28 cellular contexts compared by ENCODE assay signal in the genomic region with DNA sequence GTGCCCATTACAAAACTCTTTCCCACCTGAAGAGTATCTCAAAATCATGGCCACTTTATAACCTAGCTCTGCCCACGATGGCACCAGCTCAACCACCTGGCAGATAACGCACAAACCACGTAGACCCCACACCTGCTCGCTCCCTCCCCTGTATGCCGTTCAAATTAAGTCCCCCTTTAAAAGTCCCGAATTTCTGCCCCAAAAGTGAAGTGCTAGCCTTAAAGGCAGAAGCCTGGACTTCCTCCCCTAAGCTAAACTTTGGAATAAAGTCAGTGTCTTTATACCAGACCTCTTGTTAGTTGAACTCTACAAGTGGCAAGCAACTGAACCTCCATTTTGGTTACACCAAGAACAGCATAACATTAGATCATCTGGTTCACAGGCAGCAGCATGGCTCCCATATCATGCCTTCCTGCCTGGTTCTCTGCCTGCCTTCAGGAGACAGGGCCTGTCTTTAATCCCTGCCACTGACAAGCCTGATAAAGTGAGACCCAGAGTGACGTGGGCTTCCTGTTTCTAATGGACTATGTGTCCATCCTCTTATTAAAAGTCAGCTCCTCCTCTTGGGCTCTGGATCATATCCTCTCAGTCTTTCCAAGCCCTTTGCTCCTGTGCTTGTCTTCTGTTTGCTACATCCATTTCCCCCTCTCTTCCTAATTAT. TPM values are rescaled to one million over a fixed set of nuclear protein-coding genes. Genes with fewer than 3 reads are reported as not detected.
"Had no signal": no experiment of that assay in that cellular context is flagged by ENCODE, and none has a peak within 500 bp of the region (broad histone marks: within the 10 kb centered on the region; RNA-seq: fewer than 3 reads in every experiment).

No MANE protein-coding gene starts in this region.

- DNase-seq: activated CD4-positive, alpha-beta memory T cell treated with anti-CD3 and anti-CD28 coated beads for 36 hours; activated CD4-positive, alpha-beta T cell treated with anti-CD3 and anti-CD28 coated beads for 48 hours; activated CD8-positive, alpha-beta memory T cell treated with anti-CD3 and anti-CD28 coated beads, Interleukin-2, amount 50 U/mL, for 4 hours; activated naive CD4-positive, alpha-beta T cell treated with anti-CD3 and anti-CD28 coated beads for 36 hours; activated naive CD8-positive, alpha-beta T cell treated with anti-CD3 and anti-CD28 coated beads for 36 hours; activated T-cell treated with anti-CD3 and anti-CD28 coated beads, Interleukin-2, amount 50 U/mL, for 1 hour; amniotic stem cell; brain microvascular endothelial cell; cortex of kidney; effector memory CD8-positive, alpha-beta T cell; erythroblast; foreskin fibroblast; head of caudate nucleus; immature natural killer cell; kidney; mesendoderm; mucosa of descending colon; sigmoid colon; stimulated activated CD4-positive, alpha-beta T cell treated with anti-CD3 and anti-CD28 coated beads, Interleukin-1b, Interleukin-23, amount 100 ng/mL, for 48 hours; stimulated activated CD4-positive, alpha-beta T cell treated with anti-CD3 and anti-CD28 coated beads, Interleukin-4, amount 100 ng/mL, for 4 hours; stimulated activated CD8-positive, alpha-beta memory T cell treated with anti-CD3 and anti-CD28 coated beads, Interleukin-4, amount 100 ng/mL, for 48 hours; stimulated activated naive CD8-positive, alpha-beta T cell treated with anti-CD3 and anti-CD28 coated beads, Interleukin-15, amount 100 ng/mL, for 72 hours; T-helper 1 cell; tibial artery; WERI-Rb-1 had no signal

- H3K4me3 ChIP-seq: lung, mucosa of descending colon, sigmoid colon, tibial artery had no signal

RNA-seq across cellular contexts. Expression of a gene that starts 32.6 kb away (rescaled TPM):
- total RNA-seq: activated CD4-positive, alpha-beta memory T cell treated with anti-CD3 and anti-CD28 coated beads for 36 hours; activated CD8-positive, alpha-beta memory T cell treated with anti-CD3 and anti-CD28 coated beads for 36 hours; activated naive CD4-positive, alpha-beta T cell treated with anti-CD3 and anti-CD28 coated beads for 36 hours; activated naive CD8-positive, alpha-beta T cell treated with anti-CD3 and anti-CD28 coated beads for 36 hours; activated T-helper 1 cell treated with anti-CD3 and anti-CD28 coated beads, Interleukin-12 subunit alpha, Interleukin-12 subunit beta, Interleukin-2, Interleukin-4 antibody, amounts not matched to agents 30 ng/mL and 10 ng/mL and 1 ng/mL, durations not matched to agents 14 hours and 24 hours and 36 hours had no signal
